13 cellular contexts compared by ENCODE assay signal in the genomic region with DNA sequence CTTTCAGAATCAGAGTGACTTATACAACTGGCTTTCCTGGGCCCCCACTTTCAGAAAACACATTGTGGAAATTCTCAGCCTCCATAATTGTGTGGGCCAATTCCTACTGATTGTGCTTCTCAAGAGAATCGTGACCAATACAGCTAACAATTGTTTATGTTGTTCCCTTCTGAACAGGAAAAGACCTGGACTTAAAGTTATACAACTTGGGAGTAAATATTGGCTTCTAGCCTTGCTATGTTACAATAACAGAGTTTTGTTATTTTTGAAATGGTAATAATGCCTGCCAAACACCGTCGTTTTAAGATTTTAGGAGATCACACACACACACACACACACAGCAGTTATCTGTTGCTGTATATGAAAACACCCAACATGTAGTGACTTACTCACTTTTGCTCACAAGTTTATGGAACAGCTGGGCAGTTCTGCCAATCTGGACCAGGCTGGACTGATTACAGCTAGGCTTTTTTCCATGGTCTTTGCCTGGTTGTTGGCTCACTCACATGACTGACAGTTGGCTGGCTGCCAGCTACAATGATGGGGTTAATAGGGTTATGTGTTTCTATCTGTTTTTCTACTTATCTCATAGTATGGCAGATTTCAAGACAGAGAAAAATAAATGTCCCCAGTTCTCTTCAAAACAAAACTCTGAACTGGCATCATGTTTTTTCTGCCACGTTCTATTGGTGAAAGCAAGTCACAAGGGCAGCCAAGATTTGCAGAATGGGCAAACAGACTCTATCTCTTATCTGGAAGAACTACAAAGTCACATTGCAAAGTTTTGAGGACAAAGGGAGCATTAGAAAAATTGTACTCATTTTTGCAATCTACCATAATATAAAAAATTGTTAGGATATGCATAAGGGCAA.
A peak's percentile ranks its signal among the peaks of the same experiment; 100 is the strongest.
DNase-seq lines count a peak whose midpoint lies in the region; TF ChIP-seq lines count a peak whose summit lies in the region.
"Had no signal": no experiment of that assay in that cellular context is flagged by ENCODE, and none has a peak within 500 bp of the region (broad histone marks: within the 10 kb centered on the region; RNA-seq: fewer than 3 reads in every experiment).

No MANE protein-coding gene starts in this region.

- no peak overlapping the region for H3K27ac ChIP-seq in breast epithelium
- H3K27ac ChIP-seq: neutrophil, vagina had no signal

- POLR2A ChIA-PET in MCF 10A (lab: Yijun Ruan, JAX) = no interaction called here
- POLR2A ChIA-PET in activated CD4-positive, alpha-beta memory T cell treated with anti-CD3 and anti-CD28 coated beads, Interleukin-2, amount 10 ng/mL, durations not matched to agents 7 days and 5 days (lab: Charles Lee) = no interaction called here

- intact Hi-C loops in MCF 10A (cut with micrococcal nuclease) (no loop called here), breast epithelium (cut with DNase I; ENCODE audit: low total_unique reads) (no loop called here)

- H3K4me3 Mint-ChIP-seq in MCF 10A (ENCODE audit: unreplicated experiment) = no peak overlapping the region
- no peak overlapping the region for H3K4me3 Mint-ChIP-seq in activated CD4-positive, alpha-beta memory T cell treated with anti-CD3 and anti-CD28 coated beads, Interleukin-2, amount 10 ng/mL, durations not matched to agents 7 days and 5 days

- H3K9me3 Mint-ChIP-seq in MCF 10A (ENCODE audit: unreplicated experiment) = no peaks in the 10 kb centered on the region
- H3K9me3 Mint-ChIP-seq in activated CD4-positive, alpha-beta memory T cell treated with anti-CD3 and anti-CD28 coated beads, Interleukin-2, amount 10 ng/mL, durations not matched to agents 7 days and 5 days = peaks cover 10% of the 10 kb centered on the region

- CTCF ChIA-PET in MCF 10A (lab: Yijun Ruan, JAX) = no interaction called here
- CTCF ChIA-PET in activated CD4-positive, alpha-beta memory T cell treated with anti-CD3 and anti-CD28 coated beads, Interleukin-2, amount 10 ng/mL, durations not matched to agents 7 days and 5 days (lab: Charles Lee) = no interaction called here

- H3K4me3 ChIP-seq in breast epithelium (no peak overlapping the region), fibroblast of the aortic adventitia (ENCODE audit: low read depth, low read length) (no peak overlapping the region)
- H3K4me3 ChIP-seq: vagina had no signal

- no peaks in the 10 kb centered on the region for H3K9me3 ChIP-seq in breast epithelium
- H3K9me3 ChIP-seq: neutrophil, vagina had no signal

- H3K4me1 ChIP-seq in breast epithelium = no peaks in the 10 kb centered on the region
- H3K4me1 ChIP-seq: vagina had no signal

- H3K27me3 Mint-ChIP-seq in MCF 10A (ENCODE audit: insufficient read depth, unreplicated experiment) = no peaks in the 10 kb centered on the region
- no peaks in the 10 kb centered on the region for H3K27me3 Mint-ChIP-seq in activated CD4-positive, alpha-beta memory T cell treated with anti-CD3 and anti-CD28 coated beads, Interleukin-2, amount 10 ng/mL, durations not matched to agents 7 days and 5 days

- no TSS peak for BruUV-seq in MCF 10A (replicated peaks; lab: Mats Ljungman, UMichigan)

- H3K27ac Mint-ChIP-seq in MCF 10A (ENCODE audit: low read depth, unreplicated experiment) = no peak overlapping the region
- H3K27ac Mint-ChIP-seq in activated CD4-positive, alpha-beta memory T cell treated with anti-CD3 and anti-CD28 coated beads, Interleukin-2, amount 10 ng/mL, durations not matched to agents 7 days and 5 days = no peak overlapping the region

- H3K4me1 Mint-ChIP-seq in MCF 10A (ENCODE audit: insufficient read depth, unreplicated experiment) = no peaks in the 10 kb centered on the region
- H3K4me1 Mint-ChIP-seq in activated CD4-positive, alpha-beta memory T cell treated with anti-CD3 and anti-CD28 coated beads, Interleukin-2, amount 10 ng/mL, durations not matched to agents 7 days and 5 days = no peaks in the 10 kb centered on the region

- no peaks in the 10 kb centered on the region for H3K36me3 Mint-ChIP-seq in MCF 10A (ENCODE audit: insufficient read depth, unreplicated experiment)
- no peaks in the 10 kb centered on the region for H3K36me3 Mint-ChIP-seq in activated CD4-positive, alpha-beta memory T cell treated with anti-CD3 and anti-CD28 coated beads, Interleukin-2, amount 10 ng/mL, durations not matched to agents 7 days and 5 days (ENCODE audit: low read depth)

- no peaks in the 10 kb centered on the region for H3K27me3 ChIP-seq in breast epithelium
- H3K27me3 ChIP-seq: neutrophil, vagina had no signal

- DNase-seq in MCF 10A (ENCODE audit: unreplicated experiment) = peak; percentile 3
- no peak for DNase-seq in breast epithelium (ENCODE audit: low spot score in 2 of 2)
- DNase-seq in NCI-H1105 treated with DMSO at 0.1 percent for 48 hours (lab: John Stamatoyannopoulos, UW) = peak; percentile 12
- DNase-seq in fibroblast of the aortic adventitia (ENCODE audit: low read depth) = peak; percentile 42
- no peak for DNase-seq in NK-92 (lab: John Stamatoyannopoulos, UW; ENCODE audit: unreplicated experiment)
- DNase-seq in activated CD4-positive, alpha-beta T cell treated with anti-CD3 and anti-CD28 coated beads, Interleukin-2, amount 50 U/mL, for 1 hour = no peak
- no peak for DNase-seq in stimulated activated CD4-positive, alpha-beta T cell treated with anti-CD3 and anti-CD28 coated beads, Interleukin-2, amount 100 ng/mL, for 24 hours
- no peak for DNase-seq in activated CD4-positive, alpha-beta memory T cell treated with anti-CD3 and anti-CD28 coated beads, Interleukin-2, amount 10 ng/mL, durations not matched to agents 7 days and 5 days
- DNase-seq: activated CD8-positive, alpha-beta memory T cell treated with anti-CD3 and anti-CD28 coated beads, Interleukin-2, amount 50 U/mL, for 4 hours; NCI-H2029 treated with DMSO at 0.1 percent for 48 hours; stimulated activated CD4-positive, alpha-beta T cell treated with anti-CD3 and anti-CD28 coated beads, Interleukin-15, amount 100 ng/mL, for 24 hours had no signal

- TF ChIP-seq POLR2A in breast epithelium (IDR thresholded peaks at IDR 0.05) = no peak

- TF ChIP-seq CTCF in MCF 10A (IDR thresholded peaks at IDR 0.05; ENCODE audit: unreplicated experiment) (no peak), breast epithelium (IDR thresholded peaks at IDR 0.05) (no peak), fibroblast of the aortic adventitia (IDR thresholded peaks at IDR 0.05; ENCODE audit: insufficient read depth, low read length) (no peak)

- H3K36me3 ChIP-seq in breast epithelium = no peaks in the 10 kb centered on the region
- H3K36me3 ChIP-seq: neutrophil, vagina had no signal

Comparison
In these comparisons a context has a peak if more than half of its experiments do, and no peak if none do; other contexts are left out.
1. DNase-seq: peak in MCF 10A (single experiment), NCI-H1105 treated with DMSO at 0.1 percent for 48 hours (single experiment) and fibroblast of the aortic adventitia (single experiment); none in breast epithelium (0 of 2), NK-92 (single experiment), activated CD4-positive, alpha-beta T cell treated with anti-CD3 and anti-CD28 coated beads, Interleukin-2, amount 50 U/mL, for 1 hour (single experiment), stimulated activated CD4-positive, alpha-beta T cell treated with anti-CD3 and anti-CD28 coated beads, Interleukin-2, amount 100 ng/mL, for 24 hours (0 of 2) and activated CD4-positive, alpha-beta memory T cell treated with anti-CD3 and anti-CD28 coated beads, Interleukin-2, amount 10 ng/mL, durations not matched to agents 7 days and 5 days (single experiment).